15 cellular contexts compared by ENCODE assay signal in the genomic region with DNA sequence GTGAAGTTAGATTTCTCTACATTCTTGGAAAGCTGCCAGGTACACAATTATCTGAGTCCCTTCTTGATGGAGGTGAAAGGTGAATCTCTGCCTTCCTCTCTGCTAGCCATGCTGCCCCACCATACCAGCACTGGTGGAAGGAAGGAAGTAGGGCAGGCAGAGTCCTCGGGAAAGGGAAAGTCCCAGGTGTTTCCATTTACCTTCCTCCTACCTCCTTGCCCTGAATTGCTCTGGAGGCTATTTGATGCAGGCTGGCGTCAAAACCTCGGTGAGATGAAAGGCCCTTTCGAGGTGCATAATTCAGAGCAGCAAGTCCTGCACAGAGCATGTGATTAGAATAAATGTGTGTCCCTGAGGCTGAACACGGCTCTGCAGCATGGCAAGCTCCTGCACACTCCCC.
DNase-seq lines count a peak whose midpoint lies in the region; ATAC-seq and TF ChIP-seq lines count a peak whose summit lies in the region.
"Had no signal": no experiment of that assay in that cellular context is flagged by ENCODE, and none has a peak within 500 bp of the region (broad histone marks: within the 10 kb centered on the region; RNA-seq: fewer than 3 reads in every experiment).

No MANE protein-coding gene starts in this region.

- no peak overlapping the region for H2BK120ac ChIP-seq in H9 (ENCODE audit: low read depth, low read length, poor library complexity, severe bottlenecking)

- TF ChIP-seq POLR2A in spleen (IDR thresholded peaks at IDR 0.05): no peak

- H3K4me2 ChIP-seq in H9 (ENCODE audit: insufficient read depth, insufficient read length, low read length): no peak overlapping the region

- no peak overlapping the region for H3K4me3 Mint-ChIP-seq in stimulated activated naive B cell treated with anti-CD40 and anti-IgM and Interleukin-4, amounts not matched to agents 10 μg/mL and 1 μg/mL and 100 μg/mL, for 72 hours
- no peak overlapping the region for H3K4me3 Mint-ChIP-seq in H9
- H3K4me3 Mint-ChIP-seq: CD4-positive, alpha-beta memory T cell had no signal

- no peak overlapping the region for H3K23ac ChIP-seq in H9 (ENCODE audit: insufficient read length, low read depth, low read length)

- no peaks in the 10 kb centered on the region for H3K79me1 ChIP-seq in H9 (ENCODE audit: insufficient read depth, low read depth, low read length, poor library complexity, severe bottlenecking)

- H2AFZ ChIP-seq in H9 (ENCODE audit: low read length): no peak overlapping the region
- H2AFZ ChIP-seq: GM23248 had no signal

- DNase-seq in NCI-H82 (lab: John Stamatoyannopoulos, UW) (peak; percentile 41), NCI-H82 treated with DMSO at 0.1 percent for 48 hours (lab: John Stamatoyannopoulos, UW; ENCODE audit: unreplicated experiment) (no peak), left colon (peak in 1 of 2 donors; percentile 10), spleen (peak; percentile 19), H9 (no peak), SKM-1 treated with dmso at 0.1 percent for 144 hours (lab: John Stamatoyannopoulos, UW; ENCODE audit: unreplicated experiment) (no peak)
- DNase-seq in stimulated activated naive B cell treated with anti-CD40 and anti-IgM and Interleukin-4, amounts not matched to agents 10 μg/mL and 1 μg/mL and 100 μg/mL, for 72 hours: no peak
- DNase-seq: 8988T; AML-193; CD4-positive, alpha-beta memory T cell; DMS79; GM23248 had no signal

- no peak overlapping the region for H3K18ac ChIP-seq in H9 (ENCODE audit: insufficient read length, low read depth, low read length)

- TF ChIP-seq CTCF in spleen (IDR thresholded peaks at IDR 0.05 in 8 of 11, conservative IDR thresholded peaks at IDR 0.05 in 3 of 11): no peak
- no peak for TF ChIP-seq CTCF in H9 (conservative IDR thresholded peaks at IDR 0.05)

- no peak overlapping the region for H4K91ac ChIP-seq in H9 (ENCODE audit: insufficient read length, low read depth, low read length)

- H2BK15ac ChIP-seq in H9 (ENCODE audit: low read depth, low read length): no peak overlapping the region

- no peak overlapping the region for H3K4ac ChIP-seq in H9 (ENCODE audit: low read depth, low read length)

- H2BK20ac ChIP-seq in H9 (ENCODE audit: low read depth, low read length, poor library complexity, severe bottlenecking): no peak overlapping the region

- no peak overlapping the region for H3K27ac Mint-ChIP-seq in stimulated activated naive B cell treated with anti-CD40 and anti-IgM and Interleukin-4, amounts not matched to agents 10 μg/mL and 1 μg/mL and 100 μg/mL, for 72 hours
- H3K27ac Mint-ChIP-seq in H9: no peak overlapping the region; a peak in 1 of 7 replicates
- H3K27ac Mint-ChIP-seq: CD4-positive, alpha-beta memory T cell had no signal

- H3T11ph ChIP-seq in H9 (ENCODE audit: low read length): no peak overlapping the region

- no peaks in the 10 kb centered on the region for H3K36me3 ChIP-seq in spleen

- no peak overlapping the region for H3K14ac ChIP-seq in H9 (ENCODE audit: insufficient read depth, low read length)

- H3K9me3 ChIP-seq in spleen (peaks cover 0 to 20% (median 15%) of the 10 kb centered on the region in 8 donors), H9 (ENCODE audit: control insufficient read depth, low read depth, low read length) (no peaks in the 10 kb centered on the region)

- H3K23me2 ChIP-seq in H9 (ENCODE audit: insufficient read length, low read depth, low read length, poor library complexity, severe bottlenecking): no peaks in the 10 kb centered on the region

- H2AK5ac ChIP-seq in H9 (ENCODE audit: insufficient read length, low read length): no peak overlapping the region

- no peak overlapping the region for H3K27ac ChIP-seq in spleen
- no peak overlapping the region for H3K27ac ChIP-seq in H9 (ENCODE audit: insufficient read length, low read depth, low read length)
- H3K27ac ChIP-seq: C4-2B, GM23248, HL-60 had no signal

- H3K56ac ChIP-seq in H9 (ENCODE audit: insufficient read length, low read depth, low read length): no peak overlapping the region

- peaks cover 3 to 5% of the 10 kb centered on the region in 2 donors for H3K9me3 Mint-ChIP-seq in stimulated activated naive B cell treated with anti-CD40 and anti-IgM and Interleukin-4, amounts not matched to agents 10 μg/mL and 1 μg/mL and 100 μg/mL, for 72 hours
- peaks cover 4 to 6% of the 10 kb centered on the region in 2 experiments; a peak in 3 of 5 replicates for H3K9me3 Mint-ChIP-seq in H9

- H3K27me3 Mint-ChIP-seq in stimulated activated naive B cell treated with anti-CD40 and anti-IgM and Interleukin-4, amounts not matched to agents 10 μg/mL and 1 μg/mL and 100 μg/mL, for 72 hours: peaks cover 6 to 13% of the 10 kb centered on the region in 2 donors
- peaks cover 21% of the 10 kb centered on the region for H3K27me3 Mint-ChIP-seq in H9 (ENCODE audit: low read depth)

- no peak overlapping the region for H3K9ac ChIP-seq in H9 (ENCODE audit: extremely low read depth, insufficient read length, low read length)
- H3K9ac ChIP-seq: GM23248 had no signal

- H3K79me2 ChIP-seq in H9 (ENCODE audit: insufficient read depth, low read length): no peaks in the 10 kb centered on the region

- peaks cover 0 to 3% of the 10 kb centered on the region in 2 donors for H3K36me3 Mint-ChIP-seq in stimulated activated naive B cell treated with anti-CD40 and anti-IgM and Interleukin-4, amounts not matched to agents 10 μg/mL and 1 μg/mL and 100 μg/mL, for 72 hours
- H3K36me3 Mint-ChIP-seq in H9 (ENCODE audit: insufficient read depth in 1 of 3, low read depth in 3 of 3): no peaks in the 10 kb centered on the region; a peak in 1 of 7 replicates
- H3K36me3 Mint-ChIP-seq: CD4-positive, alpha-beta memory T cell had no signal

- WGBS in spleen, 5 donors: 7 to 13% (median 10%) methylated on average over 5 of the region's 5 CpGs
- no CpG with 5 or more reads among the region's 5 CpGs for WGBS in H9 (ENCODE audit: extremely low coverage, insufficient read length, low lambda C conversion rate)

- H3K4me1 ChIP-seq in spleen: no peaks in the 10 kb centered on the region
- H3K4me1 ChIP-seq in H9 (ENCODE audit: insufficient read depth, low read length): no peaks in the 10 kb centered on the region

- H4K20me1 ChIP-seq in H9 (ENCODE audit: control insufficient read depth, insufficient read depth, insufficient read length): no peaks in the 10 kb centered on the region

- ATAC-seq in left colon: peak; percentile 83
- no peak for ATAC-seq in stimulated activated naive B cell treated with anti-CD40 and anti-IgM and Interleukin-4, amounts not matched to agents 10 μg/mL and 1 μg/mL and 100 μg/mL, for 72 hours (replicated peaks)
- ATAC-seq: GM12878 had no signal

- H2BK12ac ChIP-seq in H9 (ENCODE audit: insufficient read length, low read depth, low read length): no peak overlapping the region

- no peaks in the 10 kb centered on the region for H3K4me1 Mint-ChIP-seq in stimulated activated naive B cell treated with anti-CD40 and anti-IgM and Interleukin-4, amounts not matched to agents 10 μg/mL and 1 μg/mL and 100 μg/mL, for 72 hours
- H3K4me1 Mint-ChIP-seq in H9: peaks cover 0 to 5% of the 10 kb centered on the region in 2 experiments; a peak in 2 of 4 replicates
- H3K4me1 Mint-ChIP-seq: CD4-positive, alpha-beta memory T cell had no signal

- H4K5ac ChIP-seq in H9 (ENCODE audit: insufficient read length, low read depth, low read length): no peak overlapping the region

- no peak overlapping the region for H4K8ac ChIP-seq in H9 (replicated peaks; ENCODE audit: insufficient read length, low read depth, low read length)

- no peak overlapping the region for H2BK5ac ChIP-seq in H9 (ENCODE audit: insufficient read length, low read length)

- H3K27me3 ChIP-seq in spleen (replicated peaks in 1 of 7) (peaks cover 0 to 18% (median 0%) of the 10 kb centered on the region in 7 donors), H9 (ENCODE audit: insufficient read depth, low read length) (no peaks in the 10 kb centered on the region)

- H3K4me3 ChIP-seq in spleen: no peak overlapping the region
- H3K4me3 ChIP-seq: GM12878, GM23248 had no signal

- intact Hi-C loops in left colon (cut with DNase I, micrococcal nuclease): no loop called here
- intact Hi-C loops in spleen (cut with DNase I; ENCODE audit: low total_unique reads): no loop called here

Comparison
In these comparisons a context has a peak if more than half of its experiments do, and no peak if none do; other contexts are left out.
1. DNase-seq: peak in NCI-H82 (single experiment) and spleen (single experiment); none in NCI-H82 treated with DMSO at 0.1 percent for 48 hours (single experiment), stimulated activated naive B cell treated with anti-CD40 and anti-IgM and Interleukin-4, amounts not matched to agents 10 μg/mL and 1 μg/mL and 100 μg/mL, for 72 hours (single experiment), H9 (single experiment) and SKM-1 treated with dmso at 0.1 percent for 144 hours (single experiment).